ENCODE assay signal across 19 cellular contexts in genomic region chr11:72491001-72491400, GRCh38.
"Had no signal": no experiment of that assay in that cellular context is flagged by ENCODE, and none has a peak within 500 bp of the region (broad histone marks: within the 10 kb centered on the region; RNA-seq: fewer than 3 reads in every experiment).

No MANE protein-coding gene starts in this region.

- DNase-seq: activated CD4-positive, alpha-beta memory T cell treated with anti-CD3 and anti-CD28 coated beads, Interleukin-2, amount 10 ng/mL, durations not matched to agents 7 days and 5 days; activated CD4-positive, alpha-beta T cell treated with anti-CD3 and anti-CD28 coated beads for 48 hours; activated CD4-positive, CD25-positive, alpha-beta regulatory T cell; activated CD8-positive, alpha-beta memory T cell treated with anti-CD3 and anti-CD28 coated beads, Interleukin-2, amount 10 ng/mL, durations not matched to agents 7 days and 5 days; activated naive CD4-positive, alpha-beta T cell; activated naive CD8-positive, alpha-beta T cell treated with anti-CD3 and anti-CD28 coated beads, Interleukin-2, amount 10 ng/mL, durations not matched to agents 7 days and 5 days; anterior cingulate cortex; effector CD8-positive, alpha-beta T cell; heart left ventricle; kidney glomerular epithelial cell; left ventricle myocardium superior; natural killer cell; stimulated activated CD4-positive, alpha-beta T cell treated with anti-CD3 and anti-CD28 coated beads, Interleukin-4, amount 100 ng/mL, for 4 hours; upper lobe of right lung had no signal

- H3K9ac ChIP-seq: parathyroid adenoma had no signal

- H3K4me3 ChIP-seq: esophagus muscularis mucosa, gastroesophageal sphincter, heart left ventricle, thoracic aorta, upper lobe of right lung had no signal

- H2AFZ ChIP-seq: parathyroid adenoma had no signal

- H3K36me3 ChIP-seq: esophagus muscularis mucosa, gastroesophageal sphincter, heart left ventricle, neutrophil, thoracic aorta, upper lobe of right lung had no signal

- H3K4me1 ChIP-seq: esophagus muscularis mucosa, gastroesophageal sphincter, heart left ventricle, parathyroid adenoma, upper lobe of right lung had no signal

- H3K9me3 ChIP-seq: esophagus muscularis mucosa, heart left ventricle, neutrophil, thoracic aorta, upper lobe of right lung had no signal

- H3K79me2 ChIP-seq: parathyroid adenoma had no signal

- H3K27ac ChIP-seq: esophagus muscularis mucosa, gastroesophageal sphincter, heart left ventricle, neutrophil, parathyroid adenoma, thoracic aorta, upper lobe of right lung had no signal
